Comparison of ENCODE assay signal across 26 cellular contexts in genomic region chr1:89689234-89689633, GRCh38. TPM values are rescaled to one million over a fixed set of nuclear protein-coding genes. Genes with fewer than 3 reads are reported as not detected.
A peak's percentile ranks its signal among the peaks of the same experiment; 100 is the strongest.
DNase-seq lines count a peak whose midpoint lies in the region; ATAC-seq and TF ChIP-seq lines count a peak whose summit lies in the region.
"Had no signal": no experiment of that assay in that cellular context is flagged by ENCODE, and none has a peak within 500 bp of the region (broad histone marks: within the 10 kb centered on the region; RNA-seq: fewer than 3 reads in every experiment).

No MANE protein-coding gene starts in this region.

- peak overlapping the region in 6 of 11 experiments; percentile 11 to 88 (median 58); a peak in 7 of 22 replicates for H3K9ac ChIP-seq in BLaER1 treated with 17β-estradiol and CSF1 and Interleukin-3, amounts not matched to agents 10 nM and 100 nM

- H3K36me3 Mint-ChIP-seq in activated CD4-positive, alpha-beta T cell treated with anti-CD3 and anti-CD28 coated beads for 36 hours (ENCODE audit: low read depth), result peaks cover 87% of the 10 kb centered on the region
- H3K36me3 Mint-ChIP-seq in activated CD8-positive, alpha-beta T cell treated with anti-CD3 and anti-CD28 coated beads for 36 hours (ENCODE audit: low read depth), result peaks cover 79% of the 10 kb centered on the region
- peaks cover 23% of the 10 kb centered on the region for H3K36me3 Mint-ChIP-seq in memory B cell

- no peak for ATAC-seq in activated CD4-positive, alpha-beta T cell treated with anti-CD3 and anti-CD28 coated beads for 36 hours
- no peak for ATAC-seq in activated CD8-positive, alpha-beta T cell treated with anti-CD3 and anti-CD28 coated beads for 36 hours
- ATAC-seq in memory B cell (ENCODE audit: low read depth) (no peak), left lobe of liver (no peak)
- ATAC-seq: HCT116 had no signal

- H3K9me3 Mint-ChIP-seq in activated CD4-positive, alpha-beta T cell treated with anti-CD3 and anti-CD28 coated beads for 36 hours (ENCODE audit: low read depth), result peaks cover 6% of the 10 kb centered on the region
- peaks cover 6% of the 10 kb centered on the region for H3K9me3 Mint-ChIP-seq in activated CD8-positive, alpha-beta T cell treated with anti-CD3 and anti-CD28 coated beads for 36 hours
- H3K9me3 Mint-ChIP-seq in memory B cell, result no peaks in the 10 kb centered on the region
- H3K9me3 Mint-ChIP-seq: brain had no signal

- H4K20me1 ChIP-seq in BLaER1 treated with 17β-estradiol and CSF1 and Interleukin-3, amounts not matched to agents 10 nM and 100 nM, result peaks cover 0 to 4% (median 0%) of the 10 kb centered on the region in 11 experiments; a peak in 3 of 22 replicates

- H3K27ac Mint-ChIP-seq in activated CD4-positive, alpha-beta T cell treated with anti-CD3 and anti-CD28 coated beads for 36 hours, result peak overlapping the region; percentile 77
- H3K27ac Mint-ChIP-seq in activated CD8-positive, alpha-beta T cell treated with anti-CD3 and anti-CD28 coated beads for 36 hours, result peak overlapping the region; percentile 66
- H3K27ac Mint-ChIP-seq in memory B cell, result peak overlapping the region; percentile 10
- H3K27ac Mint-ChIP-seq: progenitor cell of endocrine pancreas had no signal

- no peak for TF ChIP-seq CTCF in activated CD8-positive, alpha-beta T cell treated with anti-CD3 and anti-CD28 coated beads for 36 hours (IDR thresholded peaks at IDR 0.05)
- no peak for TF ChIP-seq CTCF in right atrium auricular region (IDR thresholded peaks at IDR 0.05)

- POLR2A ChIA-PET in activated CD4-positive, alpha-beta T cell treated with anti-CD3 and anti-CD28 coated beads for 36 hours (lab: Charles Lee), result interaction anchor here (0.6 kb wide), 1 partner anchor 92 kb away, joined by 3 read pairs; no protein-coding TSS in a partner anchor
- POLR2A ChIA-PET in activated CD8-positive, alpha-beta T cell treated with anti-CD3 and anti-CD28 coated beads for 36 hours (lab: Charles Lee), result no interaction called here

- no peaks in the 10 kb centered on the region for H3K27me3 Mint-ChIP-seq in activated CD4-positive, alpha-beta T cell treated with anti-CD3 and anti-CD28 coated beads for 36 hours
- no peaks in the 10 kb centered on the region for H3K27me3 Mint-ChIP-seq in activated CD8-positive, alpha-beta T cell treated with anti-CD3 and anti-CD28 coated beads for 36 hours
- no peaks in the 10 kb centered on the region for H3K27me3 Mint-ChIP-seq in memory B cell
- H3K27me3 Mint-ChIP-seq: brain, progenitor cell of endocrine pancreas had no signal

- H3K27ac ChIP-seq in BLaER1 treated with 17β-estradiol and CSF1 and Interleukin-3, amounts not matched to agents 10 nM and 100 nM, result peak overlapping the region in 10 of 11 experiments; percentile 37 to 100 (median 97); a peak in 20 of 22 replicates
- no peak overlapping the region for H3K27ac ChIP-seq in right atrium auricular region
- H3K27ac ChIP-seq: adrenal gland, neutrophil, RWPE1, sigmoid colon, transverse colon, VCaP had no signal

- peaks cover 58 to 100% (median 87%) of the 10 kb centered on the region in 10 experiments for H3K4me1 ChIP-seq in BLaER1 treated with 17β-estradiol and CSF1 and Interleukin-3, amounts not matched to agents 10 nM and 100 nM
- peaks cover 0 to 22% of the 10 kb centered on the region in 2 donors for H3K4me1 ChIP-seq in right atrium auricular region

- peak overlapping the region in 10 of 11 experiments; percentile 5 to 94 (median 88); a peak in 18 of 22 replicates for H3K4me2 ChIP-seq in BLaER1 treated with 17β-estradiol and CSF1 and Interleukin-3, amounts not matched to agents 10 nM and 100 nM

- CTCF ChIA-PET in activated CD4-positive, alpha-beta T cell treated with anti-CD3 and anti-CD28 coated beads for 36 hours (lab: Charles Lee), result interaction anchor here (0.7 to 2.7 kb wide), 3 partner anchors 10 to 74 kb away, joined by 3 to 17 read pairs (median 13); no protein-coding TSS in a partner anchor
- CTCF ChIA-PET in activated CD8-positive, alpha-beta T cell treated with anti-CD3 and anti-CD28 coated beads for 36 hours (lab: Charles Lee), result interaction anchor here (1.0 kb wide), 1 partner anchor 10 kb away, joined by 3 read pairs; no protein-coding TSS in a partner anchor

- H3K4me3 ChIP-seq in BLaER1 treated with 17β-estradiol and CSF1 and Interleukin-3, amounts not matched to agents 10 nM and 100 nM, result no peak overlapping the region
- no peak overlapping the region for H3K4me3 ChIP-seq in right atrium auricular region
- H3K4me3 ChIP-seq: adrenal gland, sigmoid colon, transverse colon had no signal

- intact Hi-C loops in activated CD4-positive, alpha-beta T cell treated with anti-CD3 and anti-CD28 coated beads for 36 hours (cut with DNase I, micrococcal nuclease), result loop anchor here in 1 of 2 experiments (2.0 to 5.0 kb wide), 2 partner anchors 36 to 52 kb away; no protein-coding TSS in a partner anchor
- intact Hi-C loops in activated CD8-positive, alpha-beta T cell treated with anti-CD3 and anti-CD28 coated beads for 36 hours (cut with micrococcal nuclease), result no loop called here

- DNase-seq in activated CD4-positive, alpha-beta T cell treated with anti-CD3 and anti-CD28 coated beads for 36 hours, result no peak
- DNase-seq in activated CD4-positive, alpha-beta T cell treated with anti-CD3 and anti-CD28 coated beads for 48 hours, result no peak
- no peak for DNase-seq in activated CD8-positive, alpha-beta T cell treated with anti-CD3 and anti-CD28 coated beads for 36 hours
- DNase-seq in memory B cell (ENCODE audit: low spot score in 2 of 2) (no peak), NCI-H1436 treated with DMSO at 0.1 percent for 48 hours (lab: John Stamatoyannopoulos, UW) (no peak), right atrium auricular region (ENCODE audit: low spot score) (no peak), left lobe of liver (ENCODE audit: low spot score) (no peak)
- DNase-seq: activated CD4-positive, alpha-beta T cell treated with anti-CD3 and anti-CD28 coated beads, Interleukin-2, amount 50 U/mL, for 48 hours; activated T-cell treated with anti-CD3 and anti-CD28 coated beads, Interleukin-2, amount 50 U/mL, for 4 hours; adrenal gland; Calu3; effector CD4-positive, alpha-beta T cell; head of caudate nucleus; kidney glomerular epithelial cell; NCI-H1048; NCI-H187 treated with DMSO at 0.1 percent for 48 hours; NCI-H748 treated with DMSO at 0.1 percent for 48 hours; sigmoid colon; transverse colon had no signal

- no peaks in the 10 kb centered on the region for H3K27me3 ChIP-seq in BLaER1 treated with 17β-estradiol and CSF1 and Interleukin-3, amounts not matched to agents 10 nM and 100 nM
- no peaks in the 10 kb centered on the region for H3K27me3 ChIP-seq in right atrium auricular region
- H3K27me3 ChIP-seq: adrenal gland, neutrophil, sigmoid colon, transverse colon had no signal

- peaks cover 44 to 76% (median 73%) of the 10 kb centered on the region in 11 experiments for H3K36me3 ChIP-seq in BLaER1 treated with 17β-estradiol and CSF1 and Interleukin-3, amounts not matched to agents 10 nM and 100 nM
- peaks cover 4% of the 10 kb centered on the region for H3K36me3 ChIP-seq in right atrium auricular region
- H3K36me3 ChIP-seq: neutrophil, sigmoid colon, transverse colon had no signal

- H3K4me3 Mint-ChIP-seq in activated CD4-positive, alpha-beta T cell treated with anti-CD3 and anti-CD28 coated beads for 36 hours, result no peak overlapping the region
- H3K4me3 Mint-ChIP-seq in activated CD8-positive, alpha-beta T cell treated with anti-CD3 and anti-CD28 coated beads for 36 hours, result no peak overlapping the region
- no peak overlapping the region for H3K4me3 Mint-ChIP-seq in memory B cell
- H3K4me3 Mint-ChIP-seq: activated T-cell treated with anti-CD3 and anti-CD28 coated beads, Interleukin-2, amount 50 U/mL, for 4 hours; brain had no signal

- peaks cover 92% of the 10 kb centered on the region for H3K4me1 Mint-ChIP-seq in activated CD4-positive, alpha-beta T cell treated with anti-CD3 and anti-CD28 coated beads for 36 hours
- H3K4me1 Mint-ChIP-seq in activated CD8-positive, alpha-beta T cell treated with anti-CD3 and anti-CD28 coated beads for 36 hours (ENCODE audit: low read depth), result peaks cover 83% of the 10 kb centered on the region
- H3K4me1 Mint-ChIP-seq in memory B cell, result peaks cover 14% of the 10 kb centered on the region

- H3K9me3 ChIP-seq in BLaER1 treated with 17β-estradiol and CSF1 and Interleukin-3, amounts not matched to agents 10 nM and 100 nM (replicated peaks in 1 of 11), result peaks cover 0 to 56% (median 36%) of the 10 kb centered on the region in 11 experiments; a peak in 17 of 22 replicates
- no peaks in the 10 kb centered on the region for H3K9me3 ChIP-seq in right atrium auricular region
- H3K9me3 ChIP-seq: adrenal gland, neutrophil, sigmoid colon, transverse colon had no signal

RNA-seq across cellular contexts. Expression of gene LRRC8C, which starts 56.3 kb away (rescaled TPM):
- 10 to 100 TPM; 31.5 to 37.1 TPM for total RNA-seq in activated CD4-positive, alpha-beta T cell treated with anti-CD3 and anti-CD28 coated beads for 36 hours
- total RNA-seq in activated CD8-positive, alpha-beta T cell treated with anti-CD3 and anti-CD28 coated beads for 36 hours, result 10 to 100 TPM; 34.4 to 37.4 TPM
- total RNA-seq in right atrium auricular region (10 to 100 TPM in 1 of 2 donors, 1 to 10 TPM in 1; 9.0 to 11.5 TPM), left lobe of liver (0.73 TPM)

Comparison
In these comparisons a context has a peak if more than half of its experiments do, and no peak if none do; other contexts are left out.
1. H3K27ac Mint-ChIP-seq: peak in every context shown above with its lines; median percentile 77 in activated CD4-positive, alpha-beta T cell treated with anti-CD3 and anti-CD28 coated beads for 36 hours; 66 in activated CD8-positive, alpha-beta T cell treated with anti-CD3 and anti-CD28 coated beads for 36 hours; 10 in memory B cell.
2. H3K27ac ChIP-seq: peak in BLaER1 treated with 17β-estradiol and CSF1 and Interleukin-3, amounts not matched to agents 10 nM and 100 nM (10 of 11); none in right atrium auricular region (0 of 2).